ENCODE assay signal across 1 cellular context in the genomic region with DNA sequence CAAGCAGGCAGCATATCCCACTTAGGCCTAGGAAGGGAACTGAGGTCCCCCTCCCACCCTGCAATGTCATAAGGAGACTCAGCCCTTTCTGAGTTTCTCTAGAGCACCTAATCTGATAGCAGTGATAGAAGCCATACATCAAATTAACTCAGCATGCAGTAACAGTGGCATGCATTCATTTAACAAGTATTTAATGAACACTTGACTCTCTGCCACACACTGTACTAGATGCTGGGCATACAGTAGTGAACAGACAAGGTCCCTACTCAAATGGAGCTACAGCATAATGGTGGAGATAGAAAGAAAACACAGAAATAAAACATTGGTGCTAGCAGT.
TF ChIP-seq lines count a peak whose summit lies in the region.

No MANE protein-coding gene starts in this region.

TF ChIP-seq in IMR-90, 13 proteins besides CTCF, POLR2A, EP300 and RAD21 (continued from another document):
- no peak for TF ChIP-seq MXI1 (IDR thresholded peaks at IDR 0.05; ENCODE audit: borderline replicate concordance, low read depth, low read length)
- TF ChIP-seq SMC3 (IDR thresholded peaks at IDR 0.05; ENCODE audit: low read depth, low read length) = no peak
- no peak for TF ChIP-seq FOS (IDR thresholded peaks at IDR 0.05; ENCODE audit: low read depth, low read length)
- TF ChIP-seq, protein P1, sequence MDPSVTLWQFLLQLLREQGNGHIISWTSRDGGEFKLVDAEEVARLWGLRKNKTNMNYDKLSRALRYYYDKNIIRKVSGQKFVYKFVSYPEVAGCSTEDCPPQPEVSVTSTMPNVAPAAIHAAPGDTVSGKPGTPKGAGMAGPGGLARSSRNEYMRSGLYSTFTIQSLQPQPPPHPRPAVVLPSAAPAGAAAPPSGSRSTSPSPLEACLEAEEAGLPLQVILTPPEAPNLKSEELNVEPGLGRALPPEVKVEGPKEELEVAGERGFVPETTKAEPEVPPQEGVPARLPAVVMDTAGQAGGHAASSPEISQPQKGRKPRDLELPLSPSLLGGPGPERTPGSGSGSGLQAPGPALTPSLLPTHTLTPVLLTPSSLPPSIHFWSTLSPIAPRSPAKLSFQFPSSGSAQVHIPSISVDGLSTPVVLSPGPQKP (IDR thresholded peaks at IDR 0.05; ENCODE audit: borderline replicate concordance, low read depth, low read length) = no peak
- no peak for TF ChIP-seq MAZ (IDR thresholded peaks at IDR 0.05; ENCODE audit: borderline replicate concordance, low read depth, low read length)
- TF ChIP-seq CEBPB (IDR thresholded peaks at IDR 0.05; ENCODE audit: low read depth, low read length) = no peak
- TF ChIP-seq RFX5 (IDR thresholded peaks at IDR 0.05; ENCODE audit: low read depth, low read length) = no peak
TF ChIP-seq in IMR-90: peak in this region for 0.
